ENCODE assay signal across 8 cellular contexts in the genomic region with DNA sequence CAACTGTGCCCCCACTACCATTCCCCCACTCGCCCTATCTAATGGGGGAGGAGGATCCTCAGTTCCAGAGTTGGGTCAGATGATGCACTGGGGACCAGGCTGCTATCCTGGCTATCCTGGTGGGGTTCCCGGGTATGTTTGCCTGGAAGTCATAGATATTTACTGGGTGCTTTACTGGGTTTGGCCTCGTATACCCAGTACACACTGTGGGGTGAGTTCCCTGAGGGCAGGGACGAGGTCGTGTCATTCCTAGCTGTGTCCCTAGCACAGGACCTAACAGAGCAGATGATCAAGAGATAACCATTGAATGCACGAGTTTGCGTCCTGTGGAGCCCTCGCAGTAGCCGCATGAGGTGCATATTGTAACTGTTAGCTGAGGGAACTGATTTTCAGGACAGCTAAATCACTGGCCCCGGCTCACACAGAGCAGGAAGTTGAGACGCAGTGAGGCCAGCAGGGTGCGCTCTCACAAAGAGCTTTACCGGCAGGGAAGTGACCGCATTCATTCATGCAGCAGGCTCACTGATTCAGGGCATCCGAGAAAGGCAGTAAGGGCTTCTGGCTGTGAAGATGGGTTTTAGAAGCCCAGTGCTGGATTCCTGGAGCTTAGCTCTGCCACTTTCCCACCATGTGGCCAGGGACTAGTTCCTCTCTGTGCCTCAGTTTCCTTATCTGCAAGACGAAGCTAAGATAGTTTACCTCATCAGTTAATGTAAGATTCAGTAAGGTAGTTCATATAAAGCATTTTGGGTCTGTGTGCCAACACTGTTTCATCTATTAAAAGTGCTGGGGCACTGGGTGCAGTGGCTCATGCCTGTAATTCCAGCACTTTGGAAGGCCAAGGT. TPM values are rescaled to one million over a fixed set of nuclear protein-coding genes. Genes with fewer than 3 reads are reported as not detected.
DNase-seq lines count a peak whose midpoint lies in the region; ATAC-seq and TF ChIP-seq lines count a peak whose summit lies in the region.

No MANE protein-coding gene starts in this region.

- no peak overlapping the region for H2AK5ac ChIP-seq in mesendoderm (ENCODE audit: low read length)

- H2BK5ac ChIP-seq in mesendoderm (ENCODE audit: low read length), result no peak overlapping the region

- no peak overlapping the region for H3K4me2 ChIP-seq in mesendoderm (ENCODE audit: low read length)

- H3K27ac ChIP-seq in mesendoderm (ENCODE audit: low read depth, low read length), result no peak overlapping the region

- H2BK15ac ChIP-seq in mesendoderm (replicated peaks; ENCODE audit: low read depth), result no peak overlapping the region

- H3K9ac ChIP-seq in mesendoderm (ENCODE audit: low read length), result peak overlapping the region; percentile 4

- H3K79me2 ChIP-seq in mesendoderm (ENCODE audit: control insufficient read depth, insufficient read depth, low read length), result peaks cover 9% of the 10 kb centered on the region

- H3K4ac ChIP-seq in mesendoderm (ENCODE audit: low read depth, low read length), result no peak overlapping the region

- peaks cover 11% of the 10 kb centered on the region for H3K79me1 ChIP-seq in mesendoderm (ENCODE audit: low read length)

- H3K36me3 ChIP-seq in mesendoderm (ENCODE audit: control insufficient read depth, insufficient read depth, low read length), result peaks cover 4% of the 10 kb centered on the region

- ATAC-seq in GM19452 (IDR thresholded peaks at IDR 0.05; ENCODE audit: unreplicated experiment) (no peak), GM19023 (IDR thresholded peaks at IDR 0.05; ENCODE audit: unreplicated experiment) (no peak)

- H3K4me3 ChIP-seq in Jurkat, Clone E6-1 (ENCODE audit: low read length), result no peak overlapping the region
- H3K4me3 ChIP-seq in choroid plexus epithelial cell (ENCODE audit: low read depth, low read length), result no peak overlapping the region
- H3K4me3 ChIP-seq in mesendoderm (ENCODE audit: low read length), result no peak overlapping the region

- H3K18ac ChIP-seq in mesendoderm (ENCODE audit: low read length), result no peak overlapping the region

- H4K8ac ChIP-seq in mesendoderm (ENCODE audit: low read depth, low read length), result no peak overlapping the region

- TF ChIP-seq CTCF in choroid plexus epithelial cell (conservative IDR thresholded peaks at IDR 0.05; ENCODE audit: low read depth, low read length), result peak; percentile 87

- no peaks in the 10 kb centered on the region for H3K27me3 ChIP-seq in mesendoderm (ENCODE audit: insufficient read depth, low read length, poor library complexity)

- H4K5ac ChIP-seq in mesendoderm (ENCODE audit: low read length), result no peak overlapping the region

- peak overlapping the region; percentile 12 for H3K56ac ChIP-seq in mesendoderm (ENCODE audit: low read length)

- H3K4me1 ChIP-seq in mesendoderm (ENCODE audit: control insufficient read depth, low read depth, low read length), result no peaks in the 10 kb centered on the region

- DNase-seq in COLO829 (ENCODE audit: low spot score) (peak; percentile 45), choroid plexus epithelial cell (ENCODE audit: low read depth) (peak; percentile 87), mesendoderm (peak; percentile 91)
- peak; percentile 60 for DNase-seq in Jurkat, Clone E6-1 (ENCODE audit: low read depth, low spot score)
- peak; percentile 46 for DNase-seq in activated CD4-positive, CD25-positive, alpha-beta regulatory T cell treated with anti-CD3 and anti-CD28 coated beads, Interleukin-2, amount 50 U/mL, for 16 hours (ENCODE audit: low read depth, low spot score)
- DNase-seq in stimulated activated naive CD4-positive, alpha-beta T cell treated with Interleukin-2 at 50 U/mL for 16 hours (lab: John Stamatoyannopoulos, UW), result peak; percentile 58

- no CpG with 5 or more reads among the region's 16 CpGs for WGBS in mesendoderm (ENCODE audit: extremely low coverage, insufficient coverage, low lambda C conversion rate)

- H2BK120ac ChIP-seq in mesendoderm (ENCODE audit: low read depth, low read length), result no peak overlapping the region

- no peak overlapping the region for H3K23ac ChIP-seq in mesendoderm (ENCODE audit: low read length)

RNA-seq across cellular contexts. Expression of gene RUVBL2, which starts 6.0 kb away (rescaled TPM):
- polyA plus RNA-seq in Jurkat, Clone E6-1 (2012; ENCODE audit: insufficient read depth, insufficient read length), result 362 TPM
- polyA plus RNA-seq in mesendoderm (2013, experiment 1 of 2), result 88.9 TPM
- 92.5 TPM for polyA plus RNA-seq in mesendoderm (2013, experiment 2 of 2)

RNA-seq across cellular contexts. Expression of gene GYS1, which starts 6.6 kb away (rescaled TPM):
- polyA plus RNA-seq in Jurkat, Clone E6-1 (2012; ENCODE audit: insufficient read depth, insufficient read length), result 41.6 TPM
- 20.1 TPM for polyA plus RNA-seq in mesendoderm (2013, experiment 1 of 2)
- polyA plus RNA-seq in mesendoderm (2013, experiment 2 of 2), result 19.3 TPM

RNA-seq across cellular contexts. Expression of gene LHB, which starts 17.2 kb away (rescaled TPM):
- not detected for polyA plus RNA-seq in Jurkat, Clone E6-1 (2012; ENCODE audit: insufficient read depth, insufficient read length)
- polyA plus RNA-seq in mesendoderm (2013, experiment 1 of 2), result not detected
- not detected for polyA plus RNA-seq in mesendoderm (2013, experiment 2 of 2)

RNA-seq across cellular contexts. Expression of gene CGB3, which starts 24.4 kb away (rescaled TPM):
- polyA plus RNA-seq in Jurkat, Clone E6-1 (2012; ENCODE audit: insufficient read depth, insufficient read length), result not detected
- not detected for polyA plus RNA-seq in mesendoderm (2013, experiment 1 of 2)
- not detected for polyA plus RNA-seq in mesendoderm (2013, experiment 2 of 2)

RNA-seq across cellular contexts. Expression of gene CGB2, which starts 32.0 kb away (rescaled TPM):
- 5.1 TPM for polyA plus RNA-seq in Jurkat, Clone E6-1 (2012; ENCODE audit: insufficient read depth, insufficient read length)
- polyA plus RNA-seq in mesendoderm (2013, experiment 1 of 2), result 0.15 TPM
- polyA plus RNA-seq in mesendoderm (2013, experiment 2 of 2), result 0.08 TPM
